Comparison of ENCODE assay signal across 8 cellular contexts in the genomic region with DNA sequence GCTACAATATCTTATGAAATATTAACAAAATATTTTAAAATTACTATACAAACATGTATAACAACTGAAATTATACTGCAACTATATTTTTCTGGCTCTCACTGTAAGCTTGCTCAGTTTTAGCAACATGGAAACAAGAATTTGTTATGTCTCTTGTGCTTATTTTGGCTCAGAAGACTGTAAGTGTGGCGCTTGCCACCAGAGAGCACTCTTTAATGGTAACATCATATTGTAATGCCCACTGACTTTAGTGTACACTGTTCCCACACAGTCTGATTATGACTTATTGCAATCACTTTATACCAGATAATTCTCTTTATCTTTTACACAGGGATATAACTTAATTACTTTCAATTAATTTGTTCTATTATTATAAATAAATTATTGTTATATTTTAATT.
A peak's percentile ranks its signal among the peaks of the same experiment; 100 is the strongest.
DNase-seq lines count a peak whose midpoint lies in the region; ATAC-seq and TF ChIP-seq lines count a peak whose summit lies in the region.

No MANE protein-coding gene starts in this region.

- TF ChIP-seq CTCF in GM12875 (IDR thresholded peaks at IDR 0.05; ENCODE audit: borderline replicate concordance, insufficient read depth, low read depth, low read length), result peak; percentile 15; the same call in 1 of the 2 replicates
- TF ChIP-seq CTCF in dorsolateral prefrontal cortex (IDR thresholded peaks at IDR 0.05 in 54 of 56, conservative IDR thresholded peaks at IDR 0.05 in 2 of 56; ENCODE audit: low read depth in 1 of 56, partially characterized antibody in 56 of 56), result peak in 25 of 56 donors; percentile 4 to 51 (median 26)
- TF ChIP-seq CTCF in transverse colon (IDR thresholded peaks at IDR 0.05), result no peak

- TF ChIP-seq EP300 in transverse colon (IDR thresholded peaks at IDR 0.05; ENCODE audit: low read depth), result no peak

- in situ Hi-C loops in transverse colon (cut with MboI; ENCODE audit: low pct_ligation_motif_present in 1 of 4, low pct_unique_long_range_greater_than_20kb in 1 of 4, low sequenced_read_pairs in 3 of 4), result no loop called here

- no peak overlapping the region for H3K4me3 ChIP-seq in GM12875 (ENCODE audit: low read depth, low read length)
- H3K4me3 ChIP-seq in dorsolateral prefrontal cortex, result no peak overlapping the region
- no peak overlapping the region for H3K4me3 ChIP-seq in transverse colon

- TF ChIP-seq POLR2A in transverse colon (IDR thresholded peaks at IDR 0.05), result no peak

- H3K27me3 ChIP-seq in dorsolateral prefrontal cortex, result peaks cover 0 to 4% (median 0%) of the 10 kb centered on the region in 45 donors
- H3K27me3 ChIP-seq in transverse colon, result no peaks in the 10 kb centered on the region

- intact Hi-C loops in dorsolateral prefrontal cortex (cut with DNase I), result loop anchor here in 1 of 2 donors (10.0 kb wide), 1 partner anchor 269 kb away; no protein-coding TSS in a partner anchor
- intact Hi-C loops in transverse colon (cut with DNase I; ENCODE audit: low total_unique reads), result no loop called here

- H3K36me3 ChIP-seq in transverse colon, result no peaks in the 10 kb centered on the region

- peak; percentile 84 for ATAC-seq in HG02884 (IDR thresholded peaks at IDR 0.05; ENCODE audit: unreplicated experiment)

- H3K27ac ChIP-seq in dorsolateral prefrontal cortex (no peak overlapping the region), transverse colon (no peak overlapping the region)

- H3K9me3 ChIP-seq in transverse colon, result no peaks in the 10 kb centered on the region

- WGBS in transverse colon (ENCODE audit: low coverage in 1 of 2), 2 donors, result 58 to 60% methylated on average over 1 of the region's 1 CpG

- DNase-seq in NCI-H748 (lab: John Stamatoyannopoulos, UW; ENCODE audit: unreplicated experiment) (peak; percentile 88), fibroblast of peridontal ligament (ENCODE audit: extremely low read depth) (peak; percentile 33), putamen (ENCODE audit: low spot score) (no peak), dorsolateral prefrontal cortex (no peak), transverse colon (no peak)
- DNase-seq in stimulated activated CD4-positive, alpha-beta T cell treated with anti-CD3 and anti-CD28 coated beads, Interleukin-4, amount 100 ng/mL, for 24 hours, result no peak

- H3K4me1 ChIP-seq in transverse colon, result no peaks in the 10 kb centered on the region

Comparison
In these comparisons a context has a peak if more than half of its experiments do, and no peak if none do; other contexts are left out.
1. DNase-seq: peak in NCI-H748 (single experiment) and fibroblast of peridontal ligament (single experiment); none in putamen (single experiment), stimulated activated CD4-positive, alpha-beta T cell treated with anti-CD3 and anti-CD28 coated beads, Interleukin-4, amount 100 ng/mL, for 24 hours (single experiment), dorsolateral prefrontal cortex (0 of 10) and transverse colon (single experiment).